19 cellular contexts compared by ENCODE assay signal in the genomic region with DNA sequence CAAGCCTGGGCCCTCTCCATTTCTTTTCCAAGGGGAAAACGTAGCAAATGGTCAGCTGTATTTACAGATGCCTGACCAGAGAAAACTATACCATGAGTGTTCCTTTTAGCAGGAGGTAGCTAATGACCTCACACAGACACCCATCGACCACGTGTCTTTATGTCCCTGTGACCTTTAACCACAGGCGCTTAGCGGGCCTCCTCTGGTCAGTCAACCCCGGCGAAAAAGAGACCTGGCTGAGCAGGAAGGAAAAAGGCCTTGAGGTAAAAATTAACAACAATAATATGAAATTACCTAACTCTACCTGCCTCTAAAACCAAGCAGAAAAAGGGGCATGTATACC. TPM values are rescaled to one million over a fixed set of nuclear protein-coding genes. Genes with fewer than 3 reads are reported as not detected.
DNase-seq lines count a peak whose midpoint lies in the region; ATAC-seq, FAIRE-seq and TF ChIP-seq lines count a peak whose summit lies in the region.
"Had no signal": no experiment of that assay in that cellular context is flagged by ENCODE, and none has a peak within 500 bp of the region (broad histone marks: within the 10 kb centered on the region; RNA-seq: fewer than 3 reads in every experiment).

No MANE protein-coding gene starts in this region.

- TF ChIP-seq POLR2A in HepG2 (IDR thresholded peaks at IDR 0.05; ENCODE audit: insufficient read depth in 1 of 2, low read depth in 2 of 2, low read length in 2 of 2): no peak

- peak; percentile 15 for DNase-seq in DMS53 (lab: John Stamatoyannopoulos, UW)
- DNase-seq in DMS53 treated with DMSO at 0.1 percent for 48 hours (lab: John Stamatoyannopoulos, UW; ENCODE audit: unreplicated experiment): no peak
- peak; percentile 27 for DNase-seq in chondrocyte (ENCODE audit: low spot score)
- DNase-seq in HepG2 (ENCODE audit: low spot score): peak; percentile 44
- DNase-seq in osteoblast (ENCODE audit: insufficient read length, low spot score, missing footprints): peak; percentile 23
- DNase-seq in CD8-positive, alpha-beta T cell: no peak
- DNase-seq in NCI-H2227 treated with DMSO at 0.1 percent for 48 hours (lab: John Stamatoyannopoulos, UW): no peak
- DNase-seq: DMS79, Karpas-422, MM.1S, NCI-H1105, NCI-H1694 treated with DMSO at 0.1 percent for 48 hours, SHP77 treated with DMSO at 0.1 percent for 48 hours had no signal

- ATAC-seq in HepG2 (peak; percentile 43), HG02973 (IDR thresholded peaks at IDR 0.05; ENCODE audit: unreplicated experiment) (no peak)
- no peak for ATAC-seq in CD8-positive, alpha-beta T cell
- ATAC-seq: GM23338 had no signal

- H3K27me3 ChIP-seq in HepG2 (ENCODE audit: control insufficient read depth in 1 of 2, insufficient read depth in 2 of 2, low read length in 2 of 2): no peaks in the 10 kb centered on the region
- no peaks in the 10 kb centered on the region for H3K27me3 ChIP-seq in osteoblast (ENCODE audit: insufficient read depth, low read length)
- H3K27me3 ChIP-seq in CD8-positive, alpha-beta T cell (ENCODE audit: insufficient read depth, low read length): no peaks in the 10 kb centered on the region
- H3K27me3 ChIP-seq: BLaER1 treated with 17β-estradiol and CSF1 and Interleukin-3, amounts not matched to agents 10 nM and 100 nM had no signal

- in situ Hi-C loops in HepG2 (cut with HindIII; ENCODE audit: extremely low pct_ligation_motif_present, low pct_unique_long_range_greater_than_20kb): no loop called here

- no peaks in the 10 kb centered on the region for H3K9me3 ChIP-seq in HepG2 (ENCODE audit: low read length)
- H3K9me3 ChIP-seq in osteoblast (ENCODE audit: low read depth, low read length): no peaks in the 10 kb centered on the region
- no peaks in the 10 kb centered on the region for H3K9me3 ChIP-seq in CD8-positive, alpha-beta T cell (ENCODE audit: low read length)
- H3K9me3 ChIP-seq: BLaER1 treated with 17β-estradiol and CSF1 and Interleukin-3, amounts not matched to agents 10 nM and 100 nM had no signal

- H3K36me3 ChIP-seq in HepG2 (replicated peaks in 1 of 2; ENCODE audit: control insufficient read depth in 1 of 2, insufficient read depth in 2 of 2, low read length in 2 of 2) (peaks cover 36 to 65% of the 10 kb centered on the region in 2 experiments), osteoblast (ENCODE audit: insufficient read depth, low read length) (peaks cover 58% of the 10 kb centered on the region)
- peaks cover 23% of the 10 kb centered on the region for H3K36me3 ChIP-seq in CD8-positive, alpha-beta T cell (ENCODE audit: insufficient read depth, low read length)

- no peaks in the 10 kb centered on the region for H3K4me1 Mint-ChIP-seq in chondrocyte (ENCODE audit: low read depth)
- H3K4me1 Mint-ChIP-seq in CD8-positive, alpha-beta T cell (ENCODE audit: low read depth): peaks cover 5% of the 10 kb centered on the region
- H3K4me1 Mint-ChIP-seq: GM23338 had no signal

- TF ChIP-seq RAD21 in HepG2 (CRISPR knock-in tag; IDR thresholded peaks at IDR 0.05): no peak

- no peaks in the 10 kb centered on the region for H4K20me1 ChIP-seq in HepG2 (ENCODE audit: insufficient read depth, low read length)
- no peaks in the 10 kb centered on the region for H4K20me1 ChIP-seq in osteoblast (ENCODE audit: insufficient read depth, low read length)

- H3K27ac ChIP-seq in HepG2 (ENCODE audit: extremely low read length, insufficient read depth, low read length) (peak overlapping the region; percentile 67), osteoblast (ENCODE audit: low read depth, low read length) (no peak overlapping the region)
- no peak overlapping the region for H3K27ac ChIP-seq in CD8-positive, alpha-beta T cell (ENCODE audit: low read depth, low read length)
- H3K27ac ChIP-seq: 22Rv1; BLaER1 treated with 17β-estradiol and CSF1 and Interleukin-3, amounts not matched to agents 10 nM and 100 nM had no signal

- H3K9ac ChIP-seq in HepG2 (ENCODE audit: insufficient read depth, low read depth, low read length): peak overlapping the region; percentile 53; the same call in 1 of the 2 replicates

- no peaks in the 10 kb centered on the region for H3K27me3 Mint-ChIP-seq in chondrocyte (ENCODE audit: low read depth)
- H3K27me3 Mint-ChIP-seq in CD8-positive, alpha-beta T cell (ENCODE audit: low read depth): no peaks in the 10 kb centered on the region

- 35% methylated on average over 7 of the region's 7 CpGs for WGBS in HepG2 (ENCODE audit: low lambda C conversion rate)

- intact Hi-C loops in HepG2 (cut with micrococcal nuclease; ENCODE audit: unreplicated experiment): no loop called here
- intact Hi-C loops in CD8-positive, alpha-beta T cell (cut with DNase I, micrococcal nuclease): no loop called here

- H3K4me3 ChIP-seq in HepG2 (replicated peaks in 1 of 3; ENCODE audit: insufficient read depth in 1 of 3, low read depth in 2 of 3, low read length in 3 of 3): no peak overlapping the region
- H3K4me3 ChIP-seq in osteoblast (ENCODE audit: insufficient read depth, low read length): no peak overlapping the region
- H3K4me3 ChIP-seq in CD8-positive, alpha-beta T cell (ENCODE audit: low read depth, low read length): no peak overlapping the region
- H3K4me3 ChIP-seq: BLaER1 treated with 17β-estradiol and CSF1 and Interleukin-3, amounts not matched to agents 10 nM and 100 nM; GM23338 had no signal

- H3K4me3 Mint-ChIP-seq in chondrocyte (ENCODE audit: unreplicated experiment): no peak overlapping the region
- H3K4me3 Mint-ChIP-seq in CD8-positive, alpha-beta T cell: no peak overlapping the region
- H3K4me3 Mint-ChIP-seq: GM23338 had no signal

- H3K27ac Mint-ChIP-seq in chondrocyte (ENCODE audit: unreplicated experiment): no peak overlapping the region
- H3K27ac Mint-ChIP-seq in CD8-positive, alpha-beta T cell: no peak overlapping the region
- H3K27ac Mint-ChIP-seq: GM23338 had no signal

- H3K36me3 Mint-ChIP-seq in chondrocyte (ENCODE audit: low read depth): peaks cover 22% of the 10 kb centered on the region
- peaks cover 69% of the 10 kb centered on the region for H3K36me3 Mint-ChIP-seq in CD8-positive, alpha-beta T cell

- TF ChIP-seq EP300 in HepG2 (IDR thresholded peaks at IDR 0.05; ENCODE audit: low read depth in 2 of 2, low read length in 2 of 2): no peak
- no peak; the same call in 1 of the 2 replicates for TF ChIP-seq EP300 in HepG2 (CRISPR knock-in tag; IDR thresholded peaks at IDR 0.05; ENCODE audit: borderline replicate concordance)

- H3K4me2 ChIP-seq in HepG2 (ENCODE audit: low read depth, low read length): peak overlapping the region; percentile 41
- H3K4me2 ChIP-seq in osteoblast (ENCODE audit: insufficient read depth, low read length): no peak overlapping the region
- H3K4me2 ChIP-seq: BLaER1 treated with 17β-estradiol and CSF1 and Interleukin-3, amounts not matched to agents 10 nM and 100 nM; GM23338 had no signal

- H2AFZ ChIP-seq in HepG2 (ENCODE audit: low read length) (peak overlapping the region; percentile 11), osteoblast (ENCODE audit: low read length) (no peak overlapping the region)
- H2AFZ ChIP-seq: GM23338 had no signal

- no peak for TF ChIP-seq CTCF in chondrocyte (IDR thresholded peaks at IDR 0.05)
- TF ChIP-seq CTCF in HepG2 (CRISPR knock-in tag; IDR thresholded peaks at IDR 0.05): no peak
- no peak for TF ChIP-seq CTCF in osteoblast (IDR thresholded peaks at IDR 0.05; ENCODE audit: extremely low read depth, low read depth, low read length)
- TF ChIP-seq CTCF in CD8-positive, alpha-beta T cell (IDR thresholded peaks at IDR 0.05): no peak

- CTCF ChIA-PET in HepG2 (lab: Yijun Ruan, JAX; ENCODE audit: low intra/inter-chr PET ratio, low total read pairs): no interaction called here
- CTCF ChIA-PET in CD8-positive, alpha-beta T cell (lab: Charles Lee): no interaction called here

- H3K9me3 Mint-ChIP-seq in chondrocyte (ENCODE audit: low read depth): no peaks in the 10 kb centered on the region
- no peaks in the 10 kb centered on the region for H3K9me3 Mint-ChIP-seq in CD8-positive, alpha-beta T cell
- H3K9me3 Mint-ChIP-seq: GM23338 had no signal

- H3K4me1 ChIP-seq in HepG2 (ENCODE audit: insufficient read depth, low read length) (peaks cover 26% of the 10 kb centered on the region), osteoblast (ENCODE audit: insufficient read depth, low read length) (no peaks in the 10 kb centered on the region)
- H3K4me1 ChIP-seq in CD8-positive, alpha-beta T cell (ENCODE audit: insufficient read depth, low read length): peaks cover 9% of the 10 kb centered on the region

- BruUV-seq in HepG2 (replicated peaks; lab: Mats Ljungman, UMichigan): no TSS peak

- H3K79me2 ChIP-seq in HepG2 (ENCODE audit: insufficient read depth, low read length): no peaks in the 10 kb centered on the region
- no peaks in the 10 kb centered on the region for H3K79me2 ChIP-seq in osteoblast (ENCODE audit: insufficient read depth, low read length)

- peak; percentile 18 for FAIRE-seq in HepG2 (lab: Jason Lieb, UNC)
- FAIRE-seq: GM12892 had no signal

- POLR2A ChIA-PET in HepG2 (lab: Yijun Ruan, JAX): interaction anchor here (1.6 kb wide), 1 partner anchor 9 kb away, joined by 8 read pairs; a partner anchor contains a TSS
- POLR2A ChIA-PET in CD8-positive, alpha-beta T cell (lab: Charles Lee): no interaction called here

RNA-seq across cellular contexts. Expression of a gene that starts 9.1 kb away (rescaled TPM):
- total RNA-seq in chondrocyte (20.4 to 27.4 TPM (median 22.9 TPM) in 3 replicates), HepG2 (2016; rRNA removed; fragmentation: Illumina TruSeq; extraction: Trizol) (40.5 and 41.0 TPM in 2 replicates), osteoblast (15.0 and 18.1 TPM in 2 replicates)
- total RNA-seq in HepG2 (2016; cell fraction: cytosol; rRNA removed; fragmentation: Illumina TruSeq; extraction: Trizol; ENCODE audit: low read depth): 10.3 and 11.1 TPM in 2 replicates
- total RNA-seq in HepG2 (2016; cell fraction: insoluble cytoplasmic fraction; rRNA removed; fragmentation: Illumina TruSeq; extraction: Trizol): 42.6 and 42.7 TPM in 2 replicates
- total RNA-seq in HepG2 (2016; cell fraction: membrane; rRNA removed; fragmentation: Illumina TruSeq; extraction: Trizol): 18.6 and 20.4 TPM in 2 replicates
- 16.9 and 17.3 TPM in 2 replicates for total RNA-seq in HepG2 (2016; cell fraction: nucleus; rRNA removed; fragmentation: Illumina TruSeq; extraction: Trizol)
- 28.0 and 28.9 TPM in 2 replicates for polyA plus RNA-seq in HepG2 (2011; rRNA removed)
- 27.9 and 47.5 TPM in 2 replicates for polyA plus RNA-seq in HepG2 (2011; cell fraction: cytosol; rRNA removed)
- polyA plus RNA-seq in HepG2 (2011; cell fraction: nucleus; rRNA removed): 33.3 and 34.9 TPM in 2 replicates
- 17.6 and 17.9 TPM in 2 replicates for polyA plus RNA-seq in HepG2 (2012)
- 13.1 and 13.9 TPM in 2 replicates for polyA plus RNA-seq in HepG2 (2016; cell fraction: cytosol; fragmentation: Illumina TruSeq; extraction: Trizol; ENCODE audit: low read depth)
- 49.7 and 50.3 TPM in 2 replicates for polyA plus RNA-seq in HepG2 (2016; cell fraction: insoluble cytoplasmic fraction; fragmentation: Illumina TruSeq; extraction: Trizol; ENCODE audit: low read depth)
- polyA plus RNA-seq in HepG2 (2016; cell fraction: membrane; fragmentation: Illumina TruSeq; extraction: Trizol; ENCODE audit: low read depth): 15.2 and 17.7 TPM in 2 replicates
- polyA plus RNA-seq in HepG2 (2016; cell fraction: nucleus; fragmentation: Illumina TruSeq; extraction: Trizol; ENCODE audit: insufficient read depth, low read depth): 32.3 and 35.4 TPM in 2 replicates
- polyA minus RNA-seq in HepG2 (2011; rRNA and poly(A)+ RNA removed; ENCODE audit: low replicate concordance): 14.3 and 41.1 TPM in 2 replicates
- 8.9 and 10.9 TPM in 2 replicates for polyA minus RNA-seq in HepG2 (2011; cell fraction: cytosol; rRNA and poly(A)+ RNA removed)
- 10.6 and 11.6 TPM in 2 replicates for polyA minus RNA-seq in HepG2 (2011; cell fraction: nucleus; rRNA and poly(A)+ RNA removed)
- total RNA-seq in CD8-positive, alpha-beta T cell: 10 to 100 TPM; 72.9 to 76.5 TPM

RNA-seq across cellular contexts. Expression of a gene that starts 31.6 kb away (rescaled TPM):
- total RNA-seq in chondrocyte: 21.8 to 30.6 TPM (median 24.9 TPM) in 3 replicates
- total RNA-seq in HepG2 (2016; rRNA removed; fragmentation: Illumina TruSeq; extraction: Trizol): 6.6 and 15.9 TPM in 2 replicates
- 34.4 and 34.9 TPM in 2 replicates for total RNA-seq in HepG2 (2016; cell fraction: cytosol; rRNA removed; fragmentation: Illumina TruSeq; extraction: Trizol; ENCODE audit: low read depth)
- 6.2 and 13.8 TPM in 2 replicates for total RNA-seq in HepG2 (2016; cell fraction: insoluble cytoplasmic fraction; rRNA removed; fragmentation: Illumina TruSeq; extraction: Trizol)
- 29.2 and 30.9 TPM in 2 replicates for total RNA-seq in HepG2 (2016; cell fraction: membrane; rRNA removed; fragmentation: Illumina TruSeq; extraction: Trizol)
- 17.3 and 17.4 TPM in 2 replicates for total RNA-seq in HepG2 (2016; cell fraction: nucleus; rRNA removed; fragmentation: Illumina TruSeq; extraction: Trizol)
- polyA plus RNA-seq in HepG2 (2011; rRNA removed): 11.4 and 14.4 TPM in 2 replicates
- 5.8 and 7.5 TPM in 2 replicates for polyA plus RNA-seq in HepG2 (2011; cell fraction: cytosol; rRNA removed)
- polyA plus RNA-seq in HepG2 (2011; cell fraction: nucleus; rRNA removed): 58.0 and 68.7 TPM in 2 replicates
- 6.3 and 7.6 TPM in 2 replicates for polyA plus RNA-seq in HepG2 (2012)
- polyA plus RNA-seq in HepG2 (2016; cell fraction: cytosol; fragmentation: Illumina TruSeq; extraction: Trizol; ENCODE audit: low read depth): 2.4 and 2.5 TPM in 2 replicates
- 3.9 and 5.0 TPM in 2 replicates for polyA plus RNA-seq in HepG2 (2016; cell fraction: insoluble cytoplasmic fraction; fragmentation: Illumina TruSeq; extraction: Trizol; ENCODE audit: low read depth)
- 3.0 and 4.2 TPM in 2 replicates for polyA plus RNA-seq in HepG2 (2016; cell fraction: membrane; fragmentation: Illumina TruSeq; extraction: Trizol; ENCODE audit: low read depth)
- polyA plus RNA-seq in HepG2 (2016; cell fraction: nucleus; fragmentation: Illumina TruSeq; extraction: Trizol; ENCODE audit: insufficient read depth, low read depth): 32.9 and 37.2 TPM in 2 replicates
- 23.8 and 32.8 TPM in 2 replicates for polyA minus RNA-seq in HepG2 (2011; rRNA and poly(A)+ RNA removed; ENCODE audit: low replicate concordance)
- 3.9 and 4.8 TPM in 2 replicates for polyA minus RNA-seq in HepG2 (2011; cell fraction: cytosol; rRNA and poly(A)+ RNA removed)
- 25.6 and 28.0 TPM in 2 replicates for polyA minus RNA-seq in HepG2 (2011; cell fraction: nucleus; rRNA and poly(A)+ RNA removed)
- 31.2 and 39.4 TPM in 2 replicates for total RNA-seq in osteoblast
- 10 to 100 TPM in 1 of 2 experiments, 1 to 10 TPM in 1; 8.6 to 11.8 TPM for total RNA-seq in CD8-positive, alpha-beta T cell

RNA-seq across cellular contexts. Expression of a gene that starts 31.9 kb away (rescaled TPM):
- total RNA-seq in chondrocyte (2.0 to 2.6 TPM (median 2.2 TPM) in 3 replicates), HepG2 (2016; rRNA removed; fragmentation: Illumina TruSeq; extraction: Trizol) (0.38 and 0.44 TPM in 2 replicates), osteoblast (1.1 and 2.7 TPM in 2 replicates)
- 0.44 and 0.81 TPM in 2 replicates for total RNA-seq in HepG2 (2016; cell fraction: cytosol; rRNA removed; fragmentation: Illumina TruSeq; extraction: Trizol; ENCODE audit: low read depth)
- 0.15 TPM in 1 of 2 replicates, not detected in the other for total RNA-seq in HepG2 (2016; cell fraction: insoluble cytoplasmic fraction; rRNA removed; fragmentation: Illumina TruSeq; extraction: Trizol)
- total RNA-seq in HepG2 (2016; cell fraction: membrane; rRNA removed; fragmentation: Illumina TruSeq; extraction: Trizol): 0.14 and 0.65 TPM in 2 replicates
- 0.31 TPM in 1 of 2 replicates, not detected in the other for total RNA-seq in HepG2 (2016; cell fraction: nucleus; rRNA removed; fragmentation: Illumina TruSeq; extraction: Trizol)
- 0.27 TPM in 1 of 2 replicates, not detected in the other for polyA plus RNA-seq in HepG2 (2011; rRNA removed)
- polyA plus RNA-seq in HepG2 (2011; cell fraction: cytosol; rRNA removed): 0.03 and 0.16 TPM in 2 replicates
- polyA plus RNA-seq in HepG2 (2011; cell fraction: nucleus; rRNA removed): not detected in 2 replicates
- 0.12 and 0.21 TPM in 2 replicates for polyA plus RNA-seq in HepG2 (2012)
- polyA plus RNA-seq in HepG2 (2016; cell fraction: cytosol; fragmentation: Illumina TruSeq; extraction: Trizol; ENCODE audit: low read depth): 0.15 and 0.24 TPM in 2 replicates
- 0.34 and 0.57 TPM in 2 replicates for polyA plus RNA-seq in HepG2 (2016; cell fraction: insoluble cytoplasmic fraction; fragmentation: Illumina TruSeq; extraction: Trizol; ENCODE audit: low read depth)
- polyA plus RNA-seq in HepG2 (2016; cell fraction: membrane; fragmentation: Illumina TruSeq; extraction: Trizol; ENCODE audit: low read depth): 0.17 and 0.40 TPM in 2 replicates
- polyA plus RNA-seq in HepG2 (2016; cell fraction: nucleus; fragmentation: Illumina TruSeq; extraction: Trizol; ENCODE audit: insufficient read depth, low read depth): not detected in 2 replicates
- 0.70 TPM in 1 of 2 replicates, not detected in the other for polyA minus RNA-seq in HepG2 (2011; rRNA and poly(A)+ RNA removed; ENCODE audit: low replicate concordance)
- not detected in 2 replicates for polyA minus RNA-seq in HepG2 (2011; cell fraction: cytosol; rRNA and poly(A)+ RNA removed)
- polyA minus RNA-seq in HepG2 (2011; cell fraction: nucleus; rRNA and poly(A)+ RNA removed): 0.50 TPM in 1 of 2 replicates, not detected in the other
- total RNA-seq in CD8-positive, alpha-beta T cell: not detected
- total RNA-seq: G401 had no signal

Comparison
In these comparisons a context has a peak if more than half of its experiments do, and no peak if none do; other contexts are left out.
1. DNase-seq: peak in DMS53 (single experiment), chondrocyte (single experiment), HepG2 (single experiment) and osteoblast (single experiment); none in DMS53 treated with DMSO at 0.1 percent for 48 hours (single experiment), CD8-positive, alpha-beta T cell (0 of 7) and NCI-H2227 treated with DMSO at 0.1 percent for 48 hours (single experiment).